18 cellular contexts compared by ENCODE assay signal in genomic region chr19:45981350-45981749, GRCh38. TPM values are rescaled to one million over a fixed set of nuclear protein-coding genes. Genes with fewer than 3 reads are reported as not detected.
"Had no signal": no experiment of that assay in that cellular context is flagged by ENCODE, and none has a peak within 500 bp of the region (broad histone marks: within the 10 kb centered on the region; RNA-seq: fewer than 3 reads in every experiment).

No MANE protein-coding gene starts in this region.

- H3K27ac ChIP-seq: colonic mucosa, sigmoid colon had no signal

- DNase-seq: activated CD4-positive, alpha-beta T cell treated with anti-CD3 and anti-CD28 coated beads, Interleukin-2, amount 50 U/mL, for 4 hours; activated effector memory CD4-positive, alpha-beta T cell treated with Interleukin-2 at 50 U/mL for 16 hours; activated naive CD8-positive, alpha-beta T cell treated with anti-CD3 and anti-CD28 coated beads for 36 hours; activated T-cell treated with anti-CD3 and anti-CD28 coated beads, Interleukin-2, amount 50 U/mL, for 1 hour; colonic mucosa; effector CD4-positive, alpha-beta T cell; left cardiac atrium; mucosa of descending colon; naive thymus-derived CD8-positive, alpha-beta T cell; sigmoid colon; stimulated activated CD4-positive, alpha-beta T cell treated with anti-CD3 and anti-CD28 coated beads, Interleukin-12 subunit alpha, Interleukin-12 subunit beta, amount 100 ng/mL, for 4 hours; stimulated activated naive CD4-positive, alpha-beta T cell treated with Interleukin-2 at 50 U/mL for 16 hours; T-helper 2 cell; trophoblast cell had no signal

- ATAC-seq: left cardiac atrium; mucosa of descending colon; naive thymus-derived CD8-positive, alpha-beta T cell had no signal

RNA-seq across cellular contexts. Expression of gene NOVA2, which starts 7.7 kb away (rescaled TPM):
- total RNA-seq: activated naive CD8-positive, alpha-beta T cell treated with anti-CD3 and anti-CD28 coated beads for 36 hours; naive thymus-derived CD8-positive, alpha-beta T cell had no signal

RNA-seq across cellular contexts. Expression of gene PGLYRP1, which starts 41.5 kb away (rescaled TPM):
- total RNA-seq: activated naive CD8-positive, alpha-beta T cell treated with anti-CD3 and anti-CD28 coated beads for 36 hours; colonic mucosa; glomerular endothelial cell; mucosa of descending colon; naive thymus-derived CD8-positive, alpha-beta T cell; omental fat pad; pulmonary artery endothelial cell; sigmoid colon had no signal

RNA-seq across cellular contexts. Expression of gene IGFL4, which starts 59.5 kb away (rescaled TPM):
- total RNA-seq: activated naive CD8-positive, alpha-beta T cell treated with anti-CD3 and anti-CD28 coated beads for 36 hours; colonic mucosa; glomerular endothelial cell; left cardiac atrium; lung; mucosa of descending colon; naive thymus-derived CD8-positive, alpha-beta T cell; omental fat pad; sigmoid colon had no signal
